In genomic region chr7:139033346-139034114, GRCh38 we compare ENCODE assay signal across 15 cellular contexts. TPM values are rescaled to one million over a fixed set of nuclear protein-coding genes. Genes with fewer than 3 reads are reported as not detected.
A peak's percentile ranks its signal among the peaks of the same experiment; 100 is the strongest.
DNase-seq lines count a peak whose midpoint lies in the region; ATAC-seq, FAIRE-seq and TF ChIP-seq lines count a peak whose summit lies in the region.
"Had no signal": no experiment of that assay in that cellular context is flagged by ENCODE, and none has a peak within 500 bp of the region (broad histone marks: within the 10 kb centered on the region; RNA-seq: fewer than 3 reads in every experiment).

No MANE protein-coding gene starts in this region.

- TF ChIP-seq POLR2A in GM12878 (IDR thresholded peaks at IDR 0.05; ENCODE audit: low read depth, low read length), result no peak

- no peak overlapping the region for H3K27ac ChIP-seq in GM12878 (ENCODE audit: control insufficient read depth, insufficient read depth)
- H3K27ac ChIP-seq in trophoblast cell (ENCODE audit: low read depth, low read length), result no peak overlapping the region
- H3K27ac ChIP-seq: 22Rv1, esophagus muscularis mucosa, left lung, ovary, stomach had no signal

- WGBS in GM12878 (ENCODE audit: insufficient coverage, insufficient replicate concordance, low lambda C conversion rate, missing lambda C conversion rate), result 99% methylated on average over 6 of the region's 6 CpGs
- WGBS in trophoblast cell (ENCODE audit: extremely low coverage, insufficient coverage, insufficient read length), result no CpG with 5 or more reads among the region's 6 CpGs

- H2BK120ac ChIP-seq in trophoblast cell (ENCODE audit: insufficient read depth, low read length, poor library complexity), result no peak overlapping the region

- no peak overlapping the region for H3K23ac ChIP-seq in trophoblast cell (ENCODE audit: low read length)

- H4K20me1 ChIP-seq in GM12878 (ENCODE audit: control insufficient read depth, insufficient read depth), result no peaks in the 10 kb centered on the region

- H3K18ac ChIP-seq in trophoblast cell (ENCODE audit: low read length), result no peak overlapping the region

- no peak overlapping the region for H4K91ac ChIP-seq in trophoblast cell (ENCODE audit: low read depth, low read length)

- H2BK12ac ChIP-seq in trophoblast cell (ENCODE audit: low read length), result no peak overlapping the region

- H3K4me1 ChIP-seq in GM12878 (ENCODE audit: control insufficient read depth, insufficient read depth, low read length) (no peaks in the 10 kb centered on the region; the same call in 1 of the 2 replicates), trophoblast cell (ENCODE audit: control insufficient read depth in 1 of 2, insufficient read depth in 2 of 2, low read length in 2 of 2) (peaks cover 4 to 9% of the 10 kb centered on the region in 2 experiments)

- BruUV-seq in GM12878 (replicated peaks; lab: Mats Ljungman, UMichigan), result no TSS peak

- POLR2A ChIA-PET in GM12878 (lab: Charles Lee), result no interaction called here

- no peak for TF ChIP-seq CTCF in GM12878 (IDR thresholded peaks at IDR 0.05 in 2 of 3, conservative IDR thresholded peaks at IDR 0.05 in 1 of 3; ENCODE audit: control insufficient read depth in 2 of 3, extremely low read depth in 1 of 3, insufficient read depth in 1 of 3, low read depth in 3 of 3, low read length in 3 of 3)
- TF ChIP-seq CTCF in GM10266 (IDR thresholded peaks at IDR 0.05; ENCODE audit: control insufficient read depth, insufficient read depth, low read depth, missing control alignments), result no peak

- no peak overlapping the region for H2AFZ ChIP-seq in GM12878 (ENCODE audit: control insufficient read depth, low read depth, low read length)
- H2AFZ ChIP-seq in trophoblast cell (ENCODE audit: insufficient read depth, low read length, poor library complexity), result no peak overlapping the region

- RAD21 ChIA-PET in GM12878 (lab: Charles Lee; ENCODE audit: unreplicated experiment), result interaction anchor here (1.0 to 1.1 kb wide), 2 partner anchors 62 to 71 kb away, joined by 3 read pairs; no protein-coding TSS in a partner anchor

- FAIRE-seq in GM12878 (lab: Jason Lieb, UNC), result no peak

- H3K27me3 ChIP-seq in GM12878 (replicated peaks in 1 of 2; ENCODE audit: control insufficient read depth in 2 of 2, insufficient read depth in 2 of 2, low read length in 1 of 2) (no peaks in the 10 kb centered on the region), trophoblast cell (ENCODE audit: insufficient read depth, low read length) (no peaks in the 10 kb centered on the region)
- H3K27me3 ChIP-seq: esophagus muscularis mucosa, ovary, stomach had no signal

- intact Hi-C loops in GM12878 (cut with micrococcal nuclease; ENCODE audit: unreplicated experiment), result no loop called here

- no peak overlapping the region for H4K12ac ChIP-seq in trophoblast cell (ENCODE audit: low read depth, low read length)

- TF ChIP-seq RAD21 in Ishikawa (IDR thresholded peaks at IDR 0.05; ENCODE audit: low read depth) (no peak), GM12878 (IDR thresholded peaks at IDR 0.05; ENCODE audit: insufficient read depth, low read depth, low read length) (no peak)

- SMC1A ChIA-PET in GM12878 (lab: Charles Lee; ENCODE audit: uncharacterized antibody, unreplicated experiment), result interaction anchor here (1.2 to 1.9 kb wide), 2 partner anchors 10 to 20 kb away, joined by 3 to 6 read pairs; no protein-coding TSS in a partner anchor

- H3K9ac ChIP-seq in GM12878 (ENCODE audit: control insufficient read depth, insufficient read depth, low read length) (no peak overlapping the region), trophoblast cell (ENCODE audit: low read length) (no peak overlapping the region)

- peak overlapping the region; percentile 44 for H3K4me2 ChIP-seq in GM12878 (ENCODE audit: control insufficient read depth, insufficient read depth)
- H3K4me2 ChIP-seq in trophoblast cell (ENCODE audit: low read length), result peak overlapping the region; percentile 20

- H4K8ac ChIP-seq in trophoblast cell (ENCODE audit: low read depth, low read length), result no peak overlapping the region

- H3K4me3 ChIP-seq in GM12878, result no peak overlapping the region
- H3K4me3 ChIP-seq in trophoblast cell (ENCODE audit: low read depth, low read length), result peak overlapping the region; percentile 6
- H3K4me3 ChIP-seq: esophagus muscularis mucosa, left lung, ovary, stomach had no signal

- H3K9me3 ChIP-seq in GM12878 (replicated peaks; ENCODE audit: control insufficient read depth, insufficient read depth, low read length) (no peaks in the 10 kb centered on the region), trophoblast cell (ENCODE audit: insufficient read depth, low read depth, low read length) (peaks cover 1% of the 10 kb centered on the region)
- H3K9me3 ChIP-seq: esophagus muscularis mucosa, left lung, ovary, stomach had no signal

- CTCF ChIA-PET in GM12878 (lab: Yijun Ruan, JAX), result interaction anchor here (0.6 to 8.0 kb wide), 5 partner anchors 7 to 1865 kb away, joined by 3 to 42 read pairs (median 3); no protein-coding TSS in a partner anchor

- DNase-seq in NCI-H748 (lab: John Stamatoyannopoulos, UW; ENCODE audit: unreplicated experiment), result peak; percentile 20
- no peak for DNase-seq in NCI-H748 treated with DMSO at 0.1 percent for 48 hours (lab: John Stamatoyannopoulos, UW)
- no peak for DNase-seq in GM12878 (ENCODE audit: low read depth, low spot score)
- DNase-seq in trophoblast cell, result no peak
- no peak for DNase-seq in A172 (ENCODE audit: low spot score)
- no peak for DNase-seq in GM10266 (ENCODE audit: extremely low spot score)
- DNase-seq in NCI-H2081 treated with DMSO at 0.1 percent for 48 hours (lab: John Stamatoyannopoulos, UW), result no peak
- DNase-seq: activated T-cell treated with anti-CD3 and anti-CD28 coated beads, Interleukin-2, amount 50 U/mL, for 1 hour; left lung; NCI-H510A; ovary; stomach had no signal

- no peak overlapping the region for H2BK5ac ChIP-seq in trophoblast cell (ENCODE audit: low read depth, low read length, poor library complexity)

- no peak for TF ChIP-seq EP300 in Ishikawa (IDR thresholded peaks at IDR 0.05; ENCODE audit: borderline replicate concordance)
- no peak for TF ChIP-seq EP300 in GM12878 (IDR thresholded peaks at IDR 0.05; ENCODE audit: borderline replicate concordance in 1 of 2, control insufficient read depth in 1 of 2, low read depth in 2 of 2, low read length in 2 of 2)

- H3K79me2 ChIP-seq in GM12878 (ENCODE audit: control insufficient read depth, insufficient read depth, low read length) (peaks cover 22% of the 10 kb centered on the region), trophoblast cell (ENCODE audit: control insufficient read depth, insufficient read depth, low read length, poor library complexity) (peaks cover 9% of the 10 kb centered on the region)

- H3K14ac ChIP-seq in trophoblast cell (ENCODE audit: low read length), result no peak overlapping the region

- no peak for ATAC-seq in GM12878
- ATAC-seq: left lung had no signal

- in situ Hi-C loops in GM12878 (cut with MboI), result no loop called here

- H3K4ac ChIP-seq in trophoblast cell (ENCODE audit: low read depth, low read length), result no peak overlapping the region

- H3K79me1 ChIP-seq in trophoblast cell (ENCODE audit: low read length), result peaks cover 10% of the 10 kb centered on the region

- H3K36me3 ChIP-seq in GM12878 (ENCODE audit: control insufficient read depth in 2 of 2, insufficient read depth in 2 of 2, low read length in 1 of 2) (peaks cover 0 to 13% of the 10 kb centered on the region in 2 experiments; a peak in 2 of 4 replicates), trophoblast cell (ENCODE audit: control insufficient read depth in 1 of 2, insufficient read depth in 2 of 2, low read length in 2 of 2) (peaks cover 16 to 17% of the 10 kb centered on the region in 2 experiments)
- H3K36me3 ChIP-seq: ovary had no signal

- H2AK5ac ChIP-seq in trophoblast cell (ENCODE audit: low read length), result no peak overlapping the region

TF ChIP-seq in GM12878, 131 proteins besides CTCF, POLR2A, EP300 and RAD21 (continues in another document):
- TF ChIP-seq MTA2 (IDR thresholded peaks at IDR 0.05; ENCODE audit: low read depth), result no peak

RNA-seq across cellular contexts. Expression of gene ZC3HAV1L, which starts 2.3 kb away (rescaled TPM):
- total RNA-seq in GM12878 (2013; cell fraction: nucleolus; rRNA removed), result 74.5 and 88.6 TPM in 2 replicates
- total RNA-seq in GM12878 (2014; rRNA removed), result 4.7 and 4.8 TPM in 2 replicates
- 4.5 and 6.6 TPM in 2 replicates for total RNA-seq in GM12878 (2014; rRNA removed; fragmentation: Illumina TruSeq; extraction: Trizol)
- total RNA-seq in GM12878 (2021), result 10.5 and 10.6 TPM in 2 replicates
- polyA plus RNA-seq in GM12878 (2011; ENCODE audit: low read depth), result 3.5 TPM
- 16.3 and 19.9 TPM in 2 replicates for polyA plus RNA-seq in GM12878 (2011; rRNA removed)
- 19.2 and 20.8 TPM in 2 replicates for polyA plus RNA-seq in GM12878 (2011; cell fraction: cytosol; rRNA removed)
- 10.6 and 10.9 TPM in 2 replicates for polyA plus RNA-seq in GM12878 (2011; cell fraction: nucleus; rRNA removed)
- polyA plus RNA-seq in GM12878 (2012), result 3.4 and 6.4 TPM in 2 replicates
- 5.1 and 5.4 TPM in 2 replicates for polyA plus RNA-seq in GM12878 (2014; fragmentation: Illumina TruSeq; extraction: Trizol)
- polyA plus RNA-seq in GM12878 (2014; fragmentation: Nextera tagmentation; extraction: Ambion mirVana), result under 1 TPM; 0.09 to 0.18 TPM
- 10.8 and 11.5 TPM in 2 replicates for polyA plus RNA-seq in GM12878 (2014; rRNA removed)
- 1 to 10 TPM; 4.6 to 5.2 TPM for polyA plus RNA-seq in GM12878 (2016; fragmentation: Nextera tagmentation; extraction: Ambion mirVana)
- 8.2 and 11.6 TPM in 2 replicates for polyA minus RNA-seq in GM12878 (2011; rRNA and poly(A)+ RNA removed)
- 11.1 and 11.6 TPM in 2 replicates for polyA minus RNA-seq in GM12878 (2011; cell fraction: cytosol; rRNA and poly(A)+ RNA removed)
- 4.8 and 5.5 TPM in 2 replicates for polyA minus RNA-seq in GM12878 (2011; cell fraction: nucleus; rRNA and poly(A)+ RNA removed)
- polyA plus RNA-seq in trophoblast cell (2013), result 8.0 and 8.2 TPM in 2 replicates
- not detected in 2 replicates for total RNA-seq in A172 (2014; rRNA removed; shearing (Covaris generic))

RNA-seq across cellular contexts. Expression of gene KIAA1549, which starts 52.3 kb away (rescaled TPM):
- total RNA-seq in GM12878 (2013; cell fraction: nucleolus; rRNA removed), result 0.81 and 0.84 TPM in 2 replicates
- total RNA-seq in GM12878 (2014; rRNA removed) (0.16 and 0.23 TPM in 2 replicates), GM12878 (2014; rRNA removed; fragmentation: Illumina TruSeq; extraction: Trizol) (0.22 and 0.28 TPM in 2 replicates), GM12878 (2021) (0.74 and 0.82 TPM in 2 replicates)
- polyA plus RNA-seq in GM12878 (2011; ENCODE audit: low read depth), result 0.12 TPM
- polyA plus RNA-seq in GM12878 (2011; rRNA removed) (0.20 and 0.30 TPM in 2 replicates), GM12878 (2014; fragmentation: Illumina TruSeq; extraction: Trizol) (0.32 TPM in 2 replicates), GM12878 (2014; fragmentation: Nextera tagmentation; extraction: Ambion mirVana) (under 1 TPM; 0.02 to 0.05 TPM), GM12878 (2014; rRNA removed) (0.19 and 0.27 TPM in 2 replicates), GM12878 (2016; fragmentation: Nextera tagmentation; extraction: Ambion mirVana) (under 1 TPM; 0.03 to 0.05 TPM)
- 0.27 and 0.42 TPM in 2 replicates for polyA plus RNA-seq in GM12878 (2011; cell fraction: cytosol; rRNA removed)
- 0.66 and 0.94 TPM in 2 replicates for polyA plus RNA-seq in GM12878 (2011; cell fraction: nucleus; rRNA removed)
- polyA plus RNA-seq in GM12878 (2012), result 0.19 and 0.27 TPM in 2 replicates
- polyA minus RNA-seq in GM12878 (2011; rRNA and poly(A)+ RNA removed), result 0.51 and 0.93 TPM in 2 replicates
- 0.27 and 0.52 TPM in 2 replicates for polyA minus RNA-seq in GM12878 (2011; cell fraction: cytosol; rRNA and poly(A)+ RNA removed)
- polyA minus RNA-seq in GM12878 (2011; cell fraction: nucleus; rRNA and poly(A)+ RNA removed), result 0.85 and 2.0 TPM in 2 replicates
- polyA plus RNA-seq in trophoblast cell (2013), result 19.0 and 19.5 TPM in 2 replicates
- total RNA-seq in A172 (2014; rRNA removed; shearing (Covaris generic)), result 2.2 and 2.4 TPM in 2 replicates
